Comparison of ENCODE assay signal across 1 cellular context in the genomic region with DNA sequence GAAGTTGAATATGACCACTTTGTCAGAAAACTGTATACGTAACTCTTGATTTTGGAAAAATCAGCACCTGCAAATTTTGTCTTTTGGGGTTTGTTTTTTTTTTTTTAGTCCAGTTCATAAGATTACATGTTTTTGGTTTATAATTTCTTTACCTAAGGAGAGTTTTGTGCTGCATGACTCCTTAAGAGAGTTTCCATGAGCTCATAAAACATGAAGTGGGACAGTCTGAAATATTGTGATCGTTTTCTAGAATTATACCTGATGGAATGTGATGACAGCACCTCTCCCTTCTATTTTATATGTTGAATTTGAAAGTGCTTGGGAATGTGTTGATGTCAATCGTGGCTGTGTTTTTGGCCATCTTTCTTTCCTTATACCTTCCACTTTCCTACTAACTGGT.
TF ChIP-seq lines count a peak whose summit lies in the region.

No MANE protein-coding gene starts in this region.

TF ChIP-seq in WTC11, 78 proteins besides CTCF, POLR2A, EP300 and RAD21 (continued from another document):
- TF ChIP-seq ZNF232 (CRISPR knock-in tag; IDR thresholded peaks at IDR 0.05) = no peak
- TF ChIP-seq FOXJ3 (CRISPR knock-in tag; IDR thresholded peaks at IDR 0.05; ENCODE audit: borderline replicate concordance) = no peak
- TF ChIP-seq, protein P1, sequence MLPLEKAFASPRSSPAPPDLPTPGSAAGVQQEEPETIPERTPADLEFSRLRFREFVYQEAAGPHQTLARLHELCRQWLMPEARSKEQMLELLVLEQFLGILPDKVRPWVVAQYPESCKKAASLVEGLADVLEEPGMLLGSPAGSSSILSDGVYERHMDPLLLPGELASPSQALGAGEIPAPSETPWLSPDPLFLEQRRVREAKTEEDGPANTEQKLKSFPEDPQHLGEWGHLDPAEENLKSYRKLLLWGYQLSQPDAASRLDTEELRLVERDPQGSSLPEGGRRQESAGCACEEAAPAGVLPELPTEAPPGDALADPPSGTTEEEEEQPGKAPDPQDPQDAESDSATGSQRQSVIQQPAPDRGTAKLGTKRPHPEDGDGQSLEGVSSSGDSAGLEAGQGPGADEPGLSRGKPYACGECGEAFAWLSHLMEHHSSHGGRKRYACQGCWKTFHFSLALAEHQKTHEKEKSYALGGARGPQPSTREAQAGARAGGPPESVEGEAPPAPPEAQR (CRISPR knock-in tag; IDR thresholded peaks at IDR 0.05) = no peak
- TF ChIP-seq, protein P2, sequence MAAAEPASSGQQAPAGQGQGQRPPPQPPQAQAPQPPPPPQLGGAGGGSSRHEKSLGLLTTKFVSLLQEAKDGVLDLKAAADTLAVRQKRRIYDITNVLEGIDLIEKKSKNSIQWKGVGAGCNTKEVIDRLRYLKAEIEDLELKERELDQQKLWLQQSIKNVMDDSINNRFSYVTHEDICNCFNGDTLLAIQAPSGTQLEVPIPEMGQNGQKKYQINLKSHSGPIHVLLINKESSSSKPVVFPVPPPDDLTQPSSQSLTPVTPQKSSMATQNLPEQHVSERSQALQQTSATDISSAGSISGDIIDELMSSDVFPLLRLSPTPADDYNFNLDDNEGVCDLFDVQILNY (CRISPR knock-in tag; IDR thresholded peaks at IDR 0.05) = no peak
- no peak for TF ChIP-seq FOXK1 (CRISPR knock-in tag; IDR thresholded peaks at IDR 0.05)
- TF ChIP-seq, protein P3, sequence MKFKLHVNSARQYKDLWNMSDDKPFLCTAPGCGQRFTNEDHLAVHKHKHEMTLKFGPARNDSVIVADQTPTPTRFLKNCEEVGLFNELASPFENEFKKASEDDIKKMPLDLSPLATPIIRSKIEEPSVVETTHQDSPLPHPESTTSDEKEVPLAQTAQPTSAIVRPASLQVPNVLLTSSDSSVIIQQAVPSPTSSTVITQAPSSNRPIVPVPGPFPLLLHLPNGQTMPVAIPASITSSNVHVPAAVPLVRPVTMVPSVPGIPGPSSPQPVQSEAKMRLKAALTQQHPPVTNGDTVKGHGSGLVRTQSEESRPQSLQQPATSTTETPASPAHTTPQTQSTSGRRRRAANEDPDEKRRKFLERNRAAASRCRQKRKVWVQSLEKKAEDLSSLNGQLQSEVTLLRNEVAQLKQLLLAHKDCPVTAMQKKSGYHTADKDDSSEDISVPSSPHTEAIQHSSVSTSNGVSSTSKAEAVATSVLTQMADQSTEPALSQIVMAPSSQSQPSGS (CRISPR knock-in tag; IDR thresholded peaks at IDR 0.05; ENCODE audit: borderline replicate concordance, low read depth) = no peak
- no peak for TF ChIP-seq TEAD1 (CRISPR knock-in tag; IDR thresholded peaks at IDR 0.05)
- TF ChIP-seq GABPB1 (CRISPR knock-in tag; IDR thresholded peaks at IDR 0.05) = no peak
- TF ChIP-seq GRHL2 (CRISPR knock-in tag; IDR thresholded peaks at IDR 0.05; ENCODE audit: insufficient replicate concordance, severe bottlenecking) = no peak
- TF ChIP-seq HMGA2 (CRISPR knock-in tag; IDR thresholded peaks at IDR 0.05) = no peak
